1 cellular context compared by ENCODE assay signal in genomic region chr9:120714088-120714845, GRCh38.
TF ChIP-seq lines count a peak whose summit lies in the region.

MEGF9 (minus strand) TSS chr9:120714470; CDS start chr9:120714358, 112 bp downstream.

TF ChIP-seq in HepG2, 621 proteins besides CTCF, POLR2A, EP300 and RAD21 (continued from another document and continues in another):
- TF ChIP-seq PBX3 (CRISPR knock-in tag; IDR thresholded peaks at IDR 0.05; ENCODE audit: borderline replicate concordance): peak; percentile 32; the same call in 1 of the 2 replicates
- peak; percentile 75 for TF ChIP-seq KDM2A (CRISPR knock-in tag; IDR thresholded peaks at IDR 0.05; ENCODE audit: borderline replicate concordance, low read depth)
- TF ChIP-seq DZIP1 (CRISPR knock-in tag; IDR thresholded peaks at IDR 0.05): no peak
- TF ChIP-seq KDM3A (CRISPR knock-in tag; IDR thresholded peaks at IDR 0.05; ENCODE audit: low read depth): peak; percentile 80; the same call in 1 of the 2 replicates
- TF ChIP-seq SOX6 (IDR thresholded peaks at IDR 0.05): no peak
- TF ChIP-seq SOX6 (CRISPR knock-in tag; IDR thresholded peaks at IDR 0.05): peak; percentile 54
- peak; percentile 55 for TF ChIP-seq ZNF687 (CRISPR knock-in tag; IDR thresholded peaks at IDR 0.05)
- TF ChIP-seq HES4 (CRISPR knock-in tag; IDR thresholded peaks at IDR 0.05; ENCODE audit: borderline replicate concordance): peak; percentile 1; the same call in 1 of the 2 replicates
- TF ChIP-seq ZNF788 (CRISPR knock-in tag; IDR thresholded peaks at IDR 0.05; ENCODE audit: borderline replicate concordance): peak; percentile 62; the same call in 1 of the 2 replicates
- no peak for TF ChIP-seq ZNF441 (CRISPR knock-in tag; IDR thresholded peaks at IDR 0.05; ENCODE audit: borderline replicate concordance)
- TF ChIP-seq ZMYM3 (CRISPR knock-in tag; IDR thresholded peaks at IDR 0.05): no peak
- TF ChIP-seq PATZ1 (CRISPR knock-in tag; IDR thresholded peaks at IDR 0.05): peak; percentile 11; the same call in 1 of the 2 replicates
- peak; percentile 65; the same call in 1 of the 2 replicates for TF ChIP-seq ARID4A (CRISPR knock-in tag; IDR thresholded peaks at IDR 0.05; ENCODE audit: borderline replicate concordance)
- peak; percentile 66 for TF ChIP-seq PHF21A (CRISPR knock-in tag; IDR thresholded peaks at IDR 0.05)
- peak; percentile 2; the same call in 1 of the 2 replicates for TF ChIP-seq ZNF430 (CRISPR knock-in tag; IDR thresholded peaks at IDR 0.05)
- TF ChIP-seq ZFYVE20 (CRISPR knock-in tag; IDR thresholded peaks at IDR 0.05; ENCODE audit: borderline replicate concordance, low read depth): peak; percentile 18; the same call in 1 of the 2 replicates
- TF ChIP-seq ZSCAN21 (CRISPR knock-in tag; IDR thresholded peaks at IDR 0.05; ENCODE audit: borderline replicate concordance): 0 out of 2 replicates have a peak, but pooled peaks have one; percentile 22
- 0 out of 2 replicates have a peak, but pooled peaks have one; percentile 43 for TF ChIP-seq HNRNPL (IDR thresholded peaks at IDR 0.05; ENCODE audit: low read depth, low read length)
- peak; percentile 70 for TF ChIP-seq ZFX (CRISPR knock-in tag; IDR thresholded peaks at IDR 0.05; ENCODE audit: low read depth)
- TF ChIP-seq MNT (IDR thresholded peaks at IDR 0.05): peak; percentile 41; the same call in 1 of the 2 replicates
- no peak for TF ChIP-seq SOX13 (IDR thresholded peaks at IDR 0.05)
- peak in 1 of 2 experiments; percentile 58; a peak in 2 of 4 replicates for TF ChIP-seq SOX13 (CRISPR knock-in tag; conservative IDR thresholded peaks at IDR 0.05 in 1 of 2, IDR thresholded peaks at IDR 0.05 in 1 of 2)
- TF ChIP-seq ZNF780A (CRISPR knock-in tag; IDR thresholded peaks at IDR 0.05): no peak
- no peak for TF ChIP-seq NONO (IDR thresholded peaks at IDR 0.05)
- TF ChIP-seq NONO (CRISPR knock-in tag; conservative IDR thresholded peaks at IDR 0.05): peak; percentile 73
- peak; percentile 64; the same call in 1 of the 2 replicates for TF ChIP-seq ZIK1 (CRISPR knock-in tag; IDR thresholded peaks at IDR 0.05; ENCODE audit: borderline replicate concordance, low read depth)
- peak; percentile 58; the same call in 1 of the 2 replicates for TF ChIP-seq TAF1 (CRISPR knock-in tag; IDR thresholded peaks at IDR 0.05)
- peak; percentile 30; the same call in 1 of the 2 replicates for TF ChIP-seq ZNF343 (CRISPR knock-in tag; IDR thresholded peaks at IDR 0.05)
- TF ChIP-seq ZNF124 (CRISPR knock-in tag; IDR thresholded peaks at IDR 0.05): 0 out of 2 replicates have a peak, but pooled peaks have one; percentile 25
- no peak for TF ChIP-seq GLI4 (CRISPR knock-in tag; IDR thresholded peaks at IDR 0.05; ENCODE audit: borderline replicate concordance)
- no peak for TF ChIP-seq TOE1 (CRISPR knock-in tag; IDR thresholded peaks at IDR 0.05)
- TF ChIP-seq LBX2 (CRISPR knock-in tag; IDR thresholded peaks at IDR 0.05; ENCODE audit: borderline replicate concordance): peak; percentile 57; the same call in 1 of the 2 replicates
- TF ChIP-seq GABPB1 (CRISPR knock-in tag; IDR thresholded peaks at IDR 0.05): peak; percentile 84
- TF ChIP-seq ZSCAN12 (CRISPR knock-in tag; IDR thresholded peaks at IDR 0.05): 0 out of 2 replicates have a peak, but pooled peaks have one; percentile 48
- TF ChIP-seq XRCC5 (optimal IDR thresholded peaks at IDR 0.05; ENCODE audit: low read length): peak; percentile 38
- TF ChIP-seq KDM5A (IDR thresholded peaks at IDR 0.05; ENCODE audit: borderline replicate concordance, low read length): 0 out of 2 replicates have a peak, but pooled peaks have one; percentile 29
- TF ChIP-seq SALL1 (CRISPR knock-in tag; IDR thresholded peaks at IDR 0.05): peak; percentile 44
- TF ChIP-seq TCF12 (IDR thresholded peaks at IDR 0.05): no peak
- 0 out of 2 replicates have a peak, but pooled peaks have one; percentile 50 for TF ChIP-seq TCF12 (CRISPR knock-in tag; IDR thresholded peaks at IDR 0.05)
- peak; percentile 61; the same call in 1 of the 2 replicates for TF ChIP-seq MAX (IDR thresholded peaks at IDR 0.05)
- TF ChIP-seq HNRNPLL (IDR thresholded peaks at IDR 0.05; ENCODE audit: low read depth, low read length, poor library complexity, severe bottlenecking): peak; percentile 81
- TF ChIP-seq PPARG (CRISPR knock-in tag; conservative IDR thresholded peaks at IDR 0.05): no peak
- TF ChIP-seq MED8 (CRISPR knock-in tag; IDR thresholded peaks at IDR 0.05; ENCODE audit: insufficient replicate concordance): peak; percentile 74
- 0 out of 2 replicates have a peak, but pooled peaks have one; percentile 49 for TF ChIP-seq ARNT2 (CRISPR knock-in tag; IDR thresholded peaks at IDR 0.05; ENCODE audit: low read depth)
- TF ChIP-seq ZNF678 (CRISPR knock-in tag; IDR thresholded peaks at IDR 0.05): no peak
- TF ChIP-seq HOMEZ (CRISPR knock-in tag; IDR thresholded peaks at IDR 0.05; ENCODE audit: low read depth): no peak
